15 cellular contexts compared by ENCODE assay signal in genomic region chr1:182720465-182720864, GRCh38. TPM values are rescaled to one million over a fixed set of nuclear protein-coding genes. Genes with fewer than 3 reads are reported as not detected.
DNase-seq lines count a peak whose midpoint lies in the region; ATAC-seq and TF ChIP-seq lines count a peak whose summit lies in the region.
"Had no signal": no experiment of that assay in that cellular context is flagged by ENCODE, and none has a peak within 500 bp of the region (broad histone marks: within the 10 kb centered on the region; RNA-seq: fewer than 3 reads in every experiment).

No MANE protein-coding gene starts in this region.

- H3K36me3 ChIP-seq in mesenchymal stem cell (ENCODE audit: control insufficient read depth in 1 of 2, insufficient read depth in 2 of 2, low read depth in 1 of 2, low read length in 2 of 2) (no peaks in the 10 kb centered on the region), esophagus squamous epithelium (no peaks in the 10 kb centered on the region), mucosa of descending colon (ENCODE audit: low read depth) (no peaks in the 10 kb centered on the region)
- H3K36me3 ChIP-seq: ascending aorta, right atrium auricular region, SJCRH30, stomach had no signal

- H3K27ac ChIP-seq in mesenchymal stem cell (ENCODE audit: low read length, poor library complexity, severe bottlenecking) (no peak overlapping the region), esophagus squamous epithelium (no peak overlapping the region)
- H3K27ac ChIP-seq: ascending aorta, right atrium auricular region, SJCRH30, stomach had no signal

- H3K14ac ChIP-seq in mesenchymal stem cell (ENCODE audit: low read length in 2 of 2), result no peak overlapping the region

- ATAC-seq in omental fat pad (ENCODE audit: low FRiP score) (no peak), mucosa of descending colon (no peak)

- H3K4ac ChIP-seq in mesenchymal stem cell (ENCODE audit: low read depth in 1 of 2, low read length in 2 of 2), result no peak overlapping the region

- no peak for TF ChIP-seq POLR2A in esophagus squamous epithelium (IDR thresholded peaks at IDR 0.05)

- no peak overlapping the region for H2BK120ac ChIP-seq in mesenchymal stem cell (ENCODE audit: low read depth, low read length)

- no peak overlapping the region for H4K8ac ChIP-seq in mesenchymal stem cell (ENCODE audit: low read length)

- intact Hi-C loops in esophagus squamous epithelium (cut with DNase I) (no loop called here), mucosa of descending colon (cut with DNase I, micrococcal nuclease) (no loop called here)

- H2BK5ac ChIP-seq in mesenchymal stem cell (ENCODE audit: low read depth, low read length, poor library complexity, severe bottlenecking), result no peak overlapping the region

- H3K4me1 ChIP-seq in mesenchymal stem cell (ENCODE audit: control insufficient read depth, insufficient read depth, low read depth, low read length) (peaks cover 2% of the 10 kb centered on the region), esophagus squamous epithelium (no peaks in the 10 kb centered on the region), mucosa of descending colon (ENCODE audit: low read depth) (no peaks in the 10 kb centered on the region)
- H3K4me1 ChIP-seq: ascending aorta, right atrium auricular region, stomach had no signal

- H3K18ac ChIP-seq in mesenchymal stem cell (ENCODE audit: low read depth in 1 of 2, low read length in 2 of 2), result no peak overlapping the region

- DNase-seq in AG10803 (ENCODE audit: low read depth) (peak; percentile 16), HFF-Myc (ENCODE audit: extremely low read depth, low read depth) (no peak), cardiac fibroblast (ENCODE audit: low read depth in 2 of 2) (peak; percentile 7 to 10), mesenchymal stem cell (peak; percentile 34), omental fat pad (ENCODE audit: low spot score) (no peak), GM10266 (ENCODE audit: extremely low spot score) (no peak), esophagus squamous epithelium (lab: John Stamatoyannopoulos, UW) (no peak), mucosa of descending colon (no peak)
- DNase-seq: activated T-cell treated with anti-CD3 and anti-CD28 coated beads, Interleukin-2, amount 50 U/mL, for 48 hours; CD4-positive, alpha-beta memory T cell; NCI-H446; stomach had no signal

- no peak overlapping the region for H4K91ac ChIP-seq in mesenchymal stem cell (ENCODE audit: low read length)

- H3K9me3 ChIP-seq in mesenchymal stem cell (ENCODE audit: control insufficient read depth, low read length), result no peaks in the 10 kb centered on the region
- no peaks in the 10 kb centered on the region for H3K9me3 ChIP-seq in esophagus squamous epithelium
- H3K9me3 ChIP-seq in mucosa of descending colon, result no peaks in the 10 kb centered on the region
- H3K9me3 ChIP-seq: ascending aorta, right atrium auricular region, SJCRH30, stomach had no signal

- no peak overlapping the region for H2BK12ac ChIP-seq in mesenchymal stem cell (ENCODE audit: low read length in 2 of 2)

- H2BK15ac ChIP-seq in mesenchymal stem cell (ENCODE audit: low read depth, poor library complexity, severe bottlenecking), result no peak overlapping the region

- H3K27me3 ChIP-seq in mesenchymal stem cell (ENCODE audit: control insufficient read depth in 1 of 2, insufficient read depth in 1 of 2, low read length in 2 of 2) (no peaks in the 10 kb centered on the region), esophagus squamous epithelium (no peaks in the 10 kb centered on the region)
- H3K27me3 ChIP-seq: ascending aorta, right atrium auricular region, SJCRH30, stomach had no signal

- H3K23ac ChIP-seq in mesenchymal stem cell (ENCODE audit: low read length in 2 of 2), result no peak overlapping the region

- H3K4me2 ChIP-seq in mesenchymal stem cell (ENCODE audit: low read length, poor library complexity, severe bottlenecking), result no peak overlapping the region

- H3K4me3 ChIP-seq in AG10803 (ENCODE audit: low read length) (no peak overlapping the region), HFF-Myc (replicated peaks; ENCODE audit: low read depth, low read length) (no peak overlapping the region), cardiac fibroblast (replicated peaks in 1 of 2; ENCODE audit: low read depth in 2 of 2, low read length in 2 of 2) (no peak overlapping the region), mesenchymal stem cell (ENCODE audit: insufficient read depth in 1 of 2, low read depth in 1 of 2, low read length in 2 of 2) (no peak overlapping the region), esophagus squamous epithelium (no peak overlapping the region), mucosa of descending colon (no peak overlapping the region)
- H3K4me3 ChIP-seq: ascending aorta, right atrium auricular region, SJCRH30, stomach had no signal

- H3K9ac ChIP-seq in mesenchymal stem cell (ENCODE audit: low read length), result no peak overlapping the region

- no peak overlapping the region for H2AFZ ChIP-seq in mesenchymal stem cell (ENCODE audit: low read depth, low read length)

- no peak overlapping the region for H2AK5ac ChIP-seq in mesenchymal stem cell (ENCODE audit: low read length, severe bottlenecking)

- no peaks in the 10 kb centered on the region for H3K79me1 ChIP-seq in mesenchymal stem cell (replicated peaks; ENCODE audit: low read length, poor library complexity, severe bottlenecking)

- TF ChIP-seq CTCF in AG10803 (conservative IDR thresholded peaks at IDR 0.05; ENCODE audit: low read length) (peak; percentile 36), HFF-Myc (IDR thresholded peaks at IDR 0.05; ENCODE audit: low read depth, low read length, missing control alignments) (peak; percentile 46), cardiac fibroblast (IDR thresholded peaks at IDR 0.05; ENCODE audit: low read depth, low read length) (peak; percentile 33), omental fat pad (IDR thresholded peaks at IDR 0.05) (no peak), GM10266 (IDR thresholded peaks at IDR 0.05; ENCODE audit: control insufficient read depth, insufficient read depth, low read depth, missing control alignments) (no peak), esophagus squamous epithelium (IDR thresholded peaks at IDR 0.05) (peak in 1 of 6 experiments; percentile 21), mucosa of descending colon (IDR thresholded peaks at IDR 0.05) (no peak)

- WGBS in mesenchymal stem cell, result 83% methylated on average over 1 of the region's 2 CpGs
- 78 to 83% methylated on average over 2 of the region's 2 CpGs for WGBS in esophagus squamous epithelium, 2 donors

RNA-seq across cellular contexts. Expression of gene RGS8, which starts 36.1 kb away (rescaled TPM):
- not detected for polyA plus RNA-seq in mesenchymal stem cell (2013, experiment 1 of 2)
- not detected for polyA plus RNA-seq in mesenchymal stem cell (2013, experiment 2 of 2)
- total RNA-seq in omental fat pad (under 1 TPM in 3 of 4 donors, not detected in 1; 0.06 to 0.84 (median 0.12) TPM), esophagus squamous epithelium (not detected), mucosa of descending colon (not detected)
- total RNA-seq: ascending aorta; CD4-positive, alpha-beta memory T cell; stomach had no signal
- polyA plus RNA-seq: CD4-positive, alpha-beta memory T cell; stomach had no signal

Comparison
In these comparisons a context has a peak if more than half of its experiments do, and no peak if none do; other contexts are left out.
1. DNase-seq: peak in AG10803 (single experiment), cardiac fibroblast (2 of 2) and mesenchymal stem cell (single experiment); none in HFF-Myc (single experiment), omental fat pad (single experiment), GM10266 (single experiment), esophagus squamous epithelium (single experiment) and mucosa of descending colon (0 of 3).
2. CTCF ChIP-seq: peak in AG10803 (single experiment), HFF-Myc (single experiment) and cardiac fibroblast (single experiment); none in omental fat pad (0 of 3), GM10266 (single experiment) and mucosa of descending colon (single experiment).